7 cellular contexts compared by ENCODE assay signal in genomic region chr11:3037945-3038271, GRCh38.
"Had no signal": no experiment of that assay in that cellular context is flagged by ENCODE, and none has a peak within 500 bp of the region (broad histone marks: within the 10 kb centered on the region; RNA-seq: fewer than 3 reads in every experiment).

No MANE protein-coding gene starts in this region.

- H3K9ac ChIP-seq: parathyroid adenoma had no signal

- H2AFZ ChIP-seq: parathyroid adenoma had no signal

- H3K4me3 Mint-ChIP-seq: stimulated activated naive CD8-positive, alpha-beta T cell treated with anti-CD3 and anti-CD28 coated beads, Interleukin-15, amount 100 ng/mL, for 72 hours; T-helper 2 cell treated with Interferon-gamma antibody and Interleukin-4, amounts not matched to agents 5 μg/mL and 100 μg/mL, for 36 hours had no signal

- H3K9me3 Mint-ChIP-seq: stimulated activated naive CD8-positive, alpha-beta T cell treated with anti-CD3 and anti-CD28 coated beads, Interleukin-15, amount 100 ng/mL, for 72 hours; T-helper 2 cell treated with Interferon-gamma antibody and Interleukin-4, amounts not matched to agents 5 μg/mL and 100 μg/mL, for 36 hours had no signal

- DNase-seq: stimulated activated naive CD8-positive, alpha-beta T cell treated with anti-CD3 and anti-CD28 coated beads, Interleukin-15, amount 100 ng/mL, for 72 hours had no signal

- H3K9me3 ChIP-seq: ascending aorta, gastroesophageal sphincter, heart right ventricle, sigmoid colon had no signal

- H3K27ac ChIP-seq: ascending aorta, gastroesophageal sphincter, parathyroid adenoma had no signal

- H3K4me3 ChIP-seq: ascending aorta, gastroesophageal sphincter, heart right ventricle, sigmoid colon had no signal

- H3K4me1 ChIP-seq: parathyroid adenoma had no signal

- H3K79me2 ChIP-seq: parathyroid adenoma had no signal

- H3K27me3 Mint-ChIP-seq: stimulated activated naive CD8-positive, alpha-beta T cell treated with anti-CD3 and anti-CD28 coated beads, Interleukin-15, amount 100 ng/mL, for 72 hours had no signal

- H3K27me3 ChIP-seq: ascending aorta, gastroesophageal sphincter, heart right ventricle, sigmoid colon had no signal

- H3K27ac Mint-ChIP-seq: stimulated activated naive CD8-positive, alpha-beta T cell treated with anti-CD3 and anti-CD28 coated beads, Interleukin-15, amount 100 ng/mL, for 72 hours; T-helper 2 cell treated with Interferon-gamma antibody and Interleukin-4, amounts not matched to agents 5 μg/mL and 100 μg/mL, for 36 hours had no signal
